8 cellular contexts compared by ENCODE assay signal in genomic region chr10:14604181-14605142, GRCh38.
DNase-seq lines count a peak whose midpoint lies in the region; ATAC-seq and TF ChIP-seq lines count a peak whose summit lies in the region.

No MANE protein-coding gene starts in this region.

- no peaks in the 10 kb centered on the region for H3K36me3 ChIP-seq in CD8-positive, alpha-beta memory T cell (ENCODE audit: insufficient read depth, low read length)
- no peaks in the 10 kb centered on the region for H3K36me3 ChIP-seq in thymus (ENCODE audit: control insufficient read depth, insufficient read depth)

- no peak for TF ChIP-seq CTCF in glutamatergic neuron (IDR thresholded peaks at IDR 0.05; ENCODE audit: partially characterized antibody, unreplicated experiment)

- peak; percentile 56 for ATAC-seq in GM19455 (IDR thresholded peaks at IDR 0.05; ENCODE audit: unreplicated experiment)

- H3K27me3 Mint-ChIP-seq in CD8-positive, alpha-beta memory T cell = no peaks in the 10 kb centered on the region
- no peaks in the 10 kb centered on the region for H3K27me3 Mint-ChIP-seq in activated naive CD8-positive, alpha-beta T cell
- H3K27me3 Mint-ChIP-seq in glutamatergic neuron (ENCODE audit: unreplicated experiment) = peaks cover 13% of the 10 kb centered on the region

- peak overlapping the region; percentile 62 for H3K4me3 ChIP-seq in CD8-positive, alpha-beta memory T cell (ENCODE audit: low read length)
- H3K4me3 ChIP-seq in thymus (ENCODE audit: low read length) = peak overlapping the region; percentile 90

- H3K27me3 ChIP-seq in CD8-positive, alpha-beta memory T cell (ENCODE audit: insufficient read depth, low read length, poor library complexity, severe bottlenecking) = no peaks in the 10 kb centered on the region
- H3K27me3 ChIP-seq in thymus (ENCODE audit: control insufficient read depth, insufficient read depth) = no peaks in the 10 kb centered on the region

- H3K4me1 Mint-ChIP-seq in CD8-positive, alpha-beta memory T cell = peaks cover 46 to 62% (median 56%) of the 10 kb centered on the region in 3 donors
- H3K4me1 Mint-ChIP-seq in activated naive CD8-positive, alpha-beta T cell (ENCODE audit: low read depth) = peaks cover 70% of the 10 kb centered on the region
- H3K4me1 Mint-ChIP-seq in glutamatergic neuron (ENCODE audit: low read depth, unreplicated experiment) = peaks cover 30% of the 10 kb centered on the region

- peak; percentile 67 to 81 (median 71) for DNase-seq in CD8-positive, alpha-beta memory T cell
- DNase-seq in HT-29 (ENCODE audit: low spot score) = peak; percentile 74
- DNase-seq in glutamatergic neuron = peak; percentile 84
- DNase-seq in occipital lobe (lab: John Stamatoyannopoulos, UW) = peak; percentile 83

- peak overlapping the region; percentile 51 for H3K27ac ChIP-seq in CD8-positive, alpha-beta memory T cell (ENCODE audit: low read depth, low read length)
- peak overlapping the region; percentile 36 for H3K27ac ChIP-seq in thymus (ENCODE audit: low read depth)

- peak overlapping the region; percentile 88 to 100 (median 93) for H3K4me3 Mint-ChIP-seq in CD8-positive, alpha-beta memory T cell
- H3K4me3 Mint-ChIP-seq in activated naive CD8-positive, alpha-beta T cell = peak overlapping the region; percentile 93
- H3K4me3 Mint-ChIP-seq in glutamatergic neuron (ENCODE audit: unreplicated experiment) = peak overlapping the region; percentile 98

- 4% methylated on average over 94 of the region's 94 CpGs for WGBS in thymus

- POLR2A ChIA-PET in CD8-positive, alpha-beta memory T cell (lab: Charles Lee) = interaction anchor here (1.1 kb wide), 1 partner anchor 12 kb away, joined by 3 read pairs; no protein-coding TSS in a partner anchor

- H3K27ac Mint-ChIP-seq in CD8-positive, alpha-beta memory T cell = peak overlapping the region; percentile 85 to 100 (median 94)
- H3K27ac Mint-ChIP-seq in activated naive CD8-positive, alpha-beta T cell = peak overlapping the region; percentile 92
- H3K27ac Mint-ChIP-seq in glutamatergic neuron (ENCODE audit: unreplicated experiment) = peak overlapping the region; percentile 90

- peaks cover 38% of the 10 kb centered on the region for H3K4me1 ChIP-seq in CD8-positive, alpha-beta memory T cell (ENCODE audit: insufficient read depth, low read length)
- H3K4me1 ChIP-seq in thymus (ENCODE audit: control insufficient read depth, insufficient read depth, low read length) = peaks cover 9% of the 10 kb centered on the region

- CTCF ChIA-PET in CD8-positive, alpha-beta memory T cell (lab: Charles Lee) = interaction anchor here (1.1 kb wide), 1 partner anchor 41 kb away, joined by 3 read pairs; no protein-coding TSS in a partner anchor

- no peaks in the 10 kb centered on the region for H3K9me3 Mint-ChIP-seq in CD8-positive, alpha-beta memory T cell
- H3K9me3 Mint-ChIP-seq in activated naive CD8-positive, alpha-beta T cell (ENCODE audit: low read depth) = no peaks in the 10 kb centered on the region
- H3K9me3 Mint-ChIP-seq in glutamatergic neuron (ENCODE audit: unreplicated experiment) = peaks cover 9% of the 10 kb centered on the region

- H3K36me3 Mint-ChIP-seq in CD8-positive, alpha-beta memory T cell = peaks cover 7 to 37% (median 13%) of the 10 kb centered on the region in 3 donors
- H3K36me3 Mint-ChIP-seq in activated naive CD8-positive, alpha-beta T cell = peaks cover 10% of the 10 kb centered on the region
- peaks cover 3% of the 10 kb centered on the region for H3K36me3 Mint-ChIP-seq in glutamatergic neuron (ENCODE audit: unreplicated experiment)

- TF ChIP-seq POLR2A in Raji (IDR thresholded peaks at IDR 0.05; ENCODE audit: insufficient read depth, low read depth, low read length) = peak; percentile 83

- H3K9me3 ChIP-seq in CD8-positive, alpha-beta memory T cell (ENCODE audit: low read length) = no peaks in the 10 kb centered on the region
- H3K9me3 ChIP-seq in thymus (ENCODE audit: control insufficient read depth) = no peaks in the 10 kb centered on the region

Comparison
In these comparisons a context has a peak if more than half of its experiments do, and no peak if none do; other contexts are left out.
1. Peak in every context shown above with its lines: DNase-seq, ATAC-seq, H3K4me3 ChIP-seq and H3K27ac ChIP-seq.